Comparison of ENCODE assay signal across 8 cellular contexts in genomic region chr2:168246072-168246482, GRCh38. TPM values are rescaled to one million over a fixed set of nuclear protein-coding genes. Genes with fewer than 3 reads are reported as not detected.
DNase-seq lines count a peak whose midpoint lies in the region; ATAC-seq, FAIRE-seq and TF ChIP-seq lines count a peak whose summit lies in the region.

No MANE protein-coding gene starts in this region.

- H3K4me3 ChIP-seq in OCI-LY3 (ENCODE audit: low read length) = peak overlapping the region; percentile 95
- H3K4me3 ChIP-seq in endothelial cell of umbilical vein (replicated peaks in 1 of 3; ENCODE audit: insufficient read depth in 1 of 3, low read depth in 1 of 3, low read length in 3 of 3) = peak overlapping the region; percentile 68 to 83 (median 74)
- H3K4me3 ChIP-seq in osteoblast (ENCODE audit: insufficient read depth, low read length) = peak overlapping the region; percentile 82

- no peaks in the 10 kb centered on the region for H3K9me1 ChIP-seq in endothelial cell of umbilical vein (replicated peaks; ENCODE audit: control insufficient read depth, extremely low read depth, insufficient read depth, low read length)

- DNase-seq in DMS79 treated with DMSO at 0.1 percent for 48 hours (lab: John Stamatoyannopoulos, UW) = peak; percentile 68
- no peak for DNase-seq in endothelial cell of umbilical vein (ENCODE audit: low read depth, low spot score)
- DNase-seq in osteoblast (ENCODE audit: insufficient read length, low spot score, missing footprints) = no peak
- no peak for DNase-seq in effector CD8-positive, alpha-beta T cell (lab: John Stamatoyannopoulos, UW)
- DNase-seq in COLO668 (lab: John Stamatoyannopoulos, UW; ENCODE audit: unreplicated experiment) = no peak
- no peak for DNase-seq in kidney glomerular epithelial cell (lab: John Stamatoyannopoulos, UW)

- H3K27ac ChIP-seq in OCI-LY3 (ENCODE audit: low read length) = no peak overlapping the region
- H3K27ac ChIP-seq in endothelial cell of umbilical vein (ENCODE audit: insufficient read depth, low read depth, low read length) = peak overlapping the region; percentile 76
- H3K27ac ChIP-seq in osteoblast (ENCODE audit: low read depth, low read length) = peak overlapping the region; percentile 54

- TSS peak; percentile 18 for BruUV-seq in endothelial cell of umbilical vein (replicated peaks; lab: Mats Ljungman, UMichigan)

- peaks cover 8% of the 10 kb centered on the region for H3K79me2 ChIP-seq in OCI-LY3 (ENCODE audit: low read length)
- H3K79me2 ChIP-seq in endothelial cell of umbilical vein (ENCODE audit: control insufficient read depth, insufficient read depth, low read length) = peaks cover 30% of the 10 kb centered on the region
- peaks cover 51% of the 10 kb centered on the region for H3K79me2 ChIP-seq in osteoblast (ENCODE audit: insufficient read depth, low read length)

- H3K36me3 ChIP-seq in OCI-LY3 (replicated peaks; ENCODE audit: low read depth, low read length) = no peaks in the 10 kb centered on the region
- no peaks in the 10 kb centered on the region for H3K36me3 ChIP-seq in endothelial cell of umbilical vein (ENCODE audit: control insufficient read depth in 2 of 2, extremely low read depth in 1 of 2, insufficient read depth in 2 of 2, low read length in 2 of 2)
- H3K36me3 ChIP-seq in osteoblast (ENCODE audit: insufficient read depth, low read length) = no peaks in the 10 kb centered on the region

- POLR2A ChIA-PET in endothelial cell of umbilical vein (lab: Charles Lee) = no interaction called here

- H3K9me3 ChIP-seq in OCI-LY3 (ENCODE audit: insufficient read depth, low read length) (no peaks in the 10 kb centered on the region), endothelial cell of umbilical vein (replicated peaks; ENCODE audit: control insufficient read depth, insufficient read depth, low read length) (no peaks in the 10 kb centered on the region), osteoblast (ENCODE audit: low read depth, low read length) (no peaks in the 10 kb centered on the region)

- ATAC-seq in esophagus mucosa = no peak

- no peak for TF ChIP-seq POLR2A in endothelial cell of umbilical vein (IDR thresholded peaks at IDR 0.05; ENCODE audit: low read depth, low read length)

- peak overlapping the region; percentile 83; the same call in 1 of the 2 replicates for H2AFZ ChIP-seq in OCI-LY3 (ENCODE audit: low read depth, low read length)
- peak overlapping the region; percentile 88 for H2AFZ ChIP-seq in endothelial cell of umbilical vein (ENCODE audit: low read depth, low read length)
- H2AFZ ChIP-seq in osteoblast (ENCODE audit: low read length) = peak overlapping the region; percentile 84

- H3K4me1 ChIP-seq in OCI-LY3 (ENCODE audit: low read length) = peaks cover 28% of the 10 kb centered on the region
- H3K4me1 ChIP-seq in endothelial cell of umbilical vein (ENCODE audit: control insufficient read depth, extremely low read depth, insufficient read depth, low read length) = peaks cover 21% of the 10 kb centered on the region
- peaks cover 24% of the 10 kb centered on the region for H3K4me1 ChIP-seq in osteoblast (ENCODE audit: insufficient read depth, low read length)

- CTCF ChIA-PET in endothelial cell of umbilical vein (lab: Charles Lee) = no interaction called here

- FAIRE-seq in endothelial cell of umbilical vein (lab: Jason Lieb, UNC) = no peak

- H3K4me2 ChIP-seq in OCI-LY3 (ENCODE audit: low read length) (peak overlapping the region; percentile 93), endothelial cell of umbilical vein (ENCODE audit: insufficient read depth, low read length) (peak overlapping the region; percentile 93), osteoblast (ENCODE audit: insufficient read depth, low read length) (peak overlapping the region; percentile 93)

- intact Hi-C loops in endothelial cell of umbilical vein (cut with micrococcal nuclease) = loop anchor here (2.0 to 5.0 kb wide), 4 partner anchors 25 to 954 kb away; partner anchors contain the start of gene B3GALT1

- dilution Hi-C loops in endothelial cell of umbilical vein (cut with MboI; ENCODE audit: extremely low pct_ligation_motif_present, low sequenced_read_pairs) = no loop called here

- H3K27me3 ChIP-seq in OCI-LY3 (ENCODE audit: low read depth, low read length) (peaks cover 9% of the 10 kb centered on the region; the same call in 1 of the 2 replicates), endothelial cell of umbilical vein (ENCODE audit: control insufficient read depth in 2 of 2, insufficient read depth in 2 of 2, low read length in 2 of 2) (peaks cover 0 to 2% of the 10 kb centered on the region in 2 experiments), osteoblast (ENCODE audit: insufficient read depth, low read length) (no peaks in the 10 kb centered on the region)

- H4K20me1 ChIP-seq in OCI-LY3 (ENCODE audit: insufficient read depth, low read length) = peaks cover 5% of the 10 kb centered on the region; the same call in 1 of the 2 replicates
- no peaks in the 10 kb centered on the region for H4K20me1 ChIP-seq in endothelial cell of umbilical vein (replicated peaks; ENCODE audit: control insufficient read depth, extremely low read depth, insufficient read depth, low read length)
- H4K20me1 ChIP-seq in osteoblast (ENCODE audit: insufficient read depth, low read length) = peaks cover 24% of the 10 kb centered on the region

- TF ChIP-seq CTCF in OCI-LY3 (IDR thresholded peaks at IDR 0.05; ENCODE audit: low read depth, low read length) (no peak), endothelial cell of umbilical vein (IDR thresholded peaks at IDR 0.05; ENCODE audit: extremely low read depth in 1 of 2, insufficient read depth in 1 of 2, low read depth in 1 of 2, low read length in 2 of 2) (no peak), osteoblast (IDR thresholded peaks at IDR 0.05; ENCODE audit: extremely low read depth, low read depth, low read length) (no peak)

- H3K9ac ChIP-seq in OCI-LY3 (ENCODE audit: low read length) (peak overlapping the region; percentile 74), endothelial cell of umbilical vein (replicated peaks; ENCODE audit: extremely low read depth, insufficient read depth, low read length) (peak overlapping the region; percentile 78)

TF ChIP-seq in endothelial cell of umbilical vein, 7 proteins besides CTCF, POLR2A, EP300 and RAD21:
- no peak for TF ChIP-seq EZH2 (IDR thresholded peaks at IDR 0.05; ENCODE audit: borderline replicate concordance, low read depth, low read length, severe bottlenecking)
- TF ChIP-seq GATA2 (IDR thresholded peaks at IDR 0.05; ENCODE audit: insufficient read depth, insufficient read length, low read depth, low read length) = no peak
- TF ChIP-seq MYC (IDR thresholded peaks at IDR 0.05; ENCODE audit: low read depth, low read length) = no peak
- no peak for TF ChIP-seq FOS (IDR thresholded peaks at IDR 0.05; ENCODE audit: borderline replicate concordance, insufficient read depth, low read length)
- no peak for TF ChIP-seq MAX (IDR thresholded peaks at IDR 0.05; ENCODE audit: insufficient read depth, insufficient read length)
- TF ChIP-seq POLR2AphosphoS5 (IDR thresholded peaks at IDR 0.05; ENCODE audit: insufficient read depth, low read depth, low read length) = no peak
- no peak for TF ChIP-seq JUN (IDR thresholded peaks at IDR 0.05; ENCODE audit: borderline replicate concordance, insufficient read depth, insufficient read length, low read depth)

RNA-seq across cellular contexts. Expression of gene STK39, which starts 1.3 kb away (rescaled TPM):
- total RNA-seq in endothelial cell of umbilical vein (13.1 and 16.2 TPM in 2 replicates), osteoblast (18.1 and 20.9 TPM in 2 replicates), esophagus mucosa (29.6 TPM)
- polyA plus RNA-seq in endothelial cell of umbilical vein = 4.1 and 4.6 TPM in 2 replicates
- polyA plus RNA-seq in endothelial cell of umbilical vein (2011; cell fraction: cytosol; rRNA removed) = 5.4 and 5.7 TPM in 2 replicates
- polyA plus RNA-seq in endothelial cell of umbilical vein (2011; cell fraction: nucleus; rRNA removed) = 4.1 and 8.3 TPM in 2 replicates
- 12.3 and 16.2 TPM in 2 replicates for polyA plus RNA-seq in endothelial cell of umbilical vein (2012)
- polyA minus RNA-seq in endothelial cell of umbilical vein = 4.2 and 5.2 TPM in 2 replicates
- 2.8 TPM for polyA minus RNA-seq in endothelial cell of umbilical vein (2011; cell fraction: cytosol; rRNA and poly(A)+ RNA removed)
- 7.3 and 11.8 TPM in 2 replicates for polyA minus RNA-seq in endothelial cell of umbilical vein (2011; cell fraction: nucleus; rRNA and poly(A)+ RNA removed)
